23 cellular contexts compared by ENCODE assay signal in genomic region chr9:89754223-89754622, GRCh38.
DNase-seq lines count a peak whose midpoint lies in the region; ATAC-seq, FAIRE-seq and TF ChIP-seq lines count a peak whose summit lies in the region.
"Had no signal": no experiment of that assay in that cellular context is flagged by ENCODE, and none has a peak within 500 bp of the region (broad histone marks: within the 10 kb centered on the region; RNA-seq: fewer than 3 reads in every experiment).

No MANE protein-coding gene starts in this region.

- 54% methylated on average over 1 of the region's 1 CpG for WGBS in liver
- WGBS in HepG2 (ENCODE audit: low lambda C conversion rate), result 17% methylated on average over 1 of the region's 1 CpG
- WGBS in H1 (ENCODE audit: extremely low coverage in 1 of 2, insufficient coverage in 1 of 2, insufficient read length in 1 of 2, insufficient replicate concordance in 2 of 2, low coverage in 1 of 2, low lambda C conversion rate in 2 of 2, missing lambda C conversion rate in 1 of 2), 2 experiments, result 75% methylated on average over 1 of the region's 1 CpG; no CpG with 5 or more reads in 1 of the 2 experiments
- no CpG with 5 or more reads among the region's 1 CpG for WGBS in trophoblast cell (ENCODE audit: extremely low coverage, insufficient coverage, insufficient read length)

- peaks cover 5% of the 10 kb centered on the region for H3K4me1 Mint-ChIP-seq in stimulated activated effector memory CD8-positive, alpha-beta T cell treated with anti-CD3 and anti-CD28 coated beads, Interleukin-12 subunit alpha, Interleukin-12 subunit beta, amount 100 ng/mL, for 72 hours

- H3K4me1 ChIP-seq in liver (ENCODE audit: control insufficient read depth in 4 of 4, insufficient read depth in 4 of 4, low read length in 3 of 4), result peaks cover 10 to 44% (median 23%) of the 10 kb centered on the region in 4 donors
- peaks cover 11% of the 10 kb centered on the region for H3K4me1 ChIP-seq in HepG2 (ENCODE audit: insufficient read depth, low read length)
- H3K4me1 ChIP-seq in H1 (replicated peaks in 1 of 4; ENCODE audit: control insufficient read depth in 3 of 4, insufficient read depth in 4 of 4, low read length in 3 of 4), result peaks cover 0 to 11% (median 3%) of the 10 kb centered on the region in 4 experiments; a peak in 3 of 7 replicates
- H3K4me1 ChIP-seq in trophoblast cell (ENCODE audit: control insufficient read depth in 1 of 2, insufficient read depth in 2 of 2, low read length in 2 of 2), result peaks cover 4 to 18% of the 10 kb centered on the region in 2 experiments
- H3K4me1 ChIP-seq: A549 had no signal

- H3K56ac ChIP-seq in H1 (replicated peaks; ENCODE audit: insufficient read length, low read depth, low read length), result no peak overlapping the region

- CTCF ChIA-PET in HepG2 (lab: Yijun Ruan, JAX; ENCODE audit: low intra/inter-chr PET ratio, low total read pairs) (no interaction called here), H1 (lab: Charles Lee; ENCODE audit: partially characterized antibody) (interaction anchor here (0.6 to 2.7 kb wide), 4 partner anchors 14 to 346 kb away, joined by 3 to 8 read pairs (median 3); no protein-coding TSS in a partner anchor)

- peaks cover 5% of the 10 kb centered on the region for H3K36me3 Mint-ChIP-seq in stimulated activated effector memory CD8-positive, alpha-beta T cell treated with anti-CD3 and anti-CD28 coated beads, Interleukin-12 subunit alpha, Interleukin-12 subunit beta, amount 100 ng/mL, for 72 hours
- H3K36me3 Mint-ChIP-seq: CD4-positive, CD25-positive, alpha-beta regulatory T cell; CD8-positive, alpha-beta memory T cell had no signal

- no peak overlapping the region for H2AK5ac ChIP-seq in H1 (ENCODE audit: low read depth, low read length)
- H2AK5ac ChIP-seq in trophoblast cell (ENCODE audit: low read length), result no peak overlapping the region

- H3K23me2 ChIP-seq in H1 (ENCODE audit: low read depth, low read length), result no peaks in the 10 kb centered on the region; the same call in 1 of the 2 replicates

- H3K27me3 ChIP-seq in liver (ENCODE audit: control insufficient read depth in 4 of 4, insufficient read depth in 4 of 4, low read length in 3 of 4) (no peaks in the 10 kb centered on the region), HepG2 (ENCODE audit: control insufficient read depth in 1 of 2, insufficient read depth in 2 of 2, low read length in 2 of 2) (no peaks in the 10 kb centered on the region), H1 (replicated peaks in 1 of 4; ENCODE audit: control insufficient read depth in 3 of 4, extremely low read depth in 1 of 4, insufficient read depth in 3 of 4, low read length in 3 of 4) (no peaks in the 10 kb centered on the region), trophoblast cell (ENCODE audit: insufficient read depth, low read length) (no peaks in the 10 kb centered on the region)

- H3K18ac ChIP-seq in H1 (ENCODE audit: extremely low read depth, low read length) (no peak overlapping the region; the same call in 1 of the 2 replicates), trophoblast cell (ENCODE audit: low read length) (no peak overlapping the region)

- ATAC-seq in HepG2, result no peak
- no peak for ATAC-seq in stimulated activated effector memory CD8-positive, alpha-beta T cell treated with anti-CD3 and anti-CD28 coated beads, Interleukin-12 subunit alpha, Interleukin-12 subunit beta, amount 100 ng/mL, for 72 hours
- ATAC-seq: A549, GM23338, HCT116 had no signal

- no peak overlapping the region for H3K4me3 Mint-ChIP-seq in stimulated activated effector memory CD8-positive, alpha-beta T cell treated with anti-CD3 and anti-CD28 coated beads, Interleukin-12 subunit alpha, Interleukin-12 subunit beta, amount 100 ng/mL, for 72 hours
- H3K4me3 Mint-ChIP-seq: CD4-positive, CD25-positive, alpha-beta regulatory T cell; CD8-positive, alpha-beta memory T cell; GM23338; HFFc6 had no signal

- H3K9ac ChIP-seq in liver (ENCODE audit: low read depth in 1 of 2, low read length in 2 of 2) (no peak overlapping the region), HepG2 (ENCODE audit: insufficient read depth, low read depth, low read length) (no peak overlapping the region), H1 (replicated peaks in 1 of 4; ENCODE audit: extremely low read depth in 1 of 4, low read depth in 3 of 4, low read length in 3 of 4) (no peak overlapping the region), trophoblast cell (ENCODE audit: low read length) (no peak overlapping the region)

- H4K5ac ChIP-seq in H1 (ENCODE audit: insufficient read length, low read depth, low read length), result no peak overlapping the region

- POLR2A ChIA-PET in HepG2 (lab: Yijun Ruan, JAX) (no interaction called here), H1 (lab: Charles Lee; ENCODE audit: partially characterized antibody) (interaction anchor here (0.6 kb wide), 1 partner anchor 122 kb away, joined by 3 read pairs; no protein-coding TSS in a partner anchor)

- no peak overlapping the region for H4K8ac ChIP-seq in H1 (ENCODE audit: extremely low read depth, insufficient read depth, low read length)
- no peak overlapping the region for H4K8ac ChIP-seq in trophoblast cell (ENCODE audit: low read depth, low read length)

- H3K9me3 ChIP-seq in liver (ENCODE audit: control insufficient read depth in 4 of 4, low read length in 3 of 4) (no peaks in the 10 kb centered on the region), HepG2 (ENCODE audit: low read length) (no peaks in the 10 kb centered on the region), H1 (ENCODE audit: insufficient read depth in 2 of 2, low read depth in 1 of 2, low read length in 1 of 2) (no peaks in the 10 kb centered on the region), trophoblast cell (ENCODE audit: insufficient read depth, low read depth, low read length) (peaks cover 11% of the 10 kb centered on the region)
- H3K9me3 ChIP-seq: A549 had no signal

- H3K36me3 ChIP-seq in liver (ENCODE audit: control insufficient read depth in 4 of 4, insufficient read depth in 3 of 4, low read depth in 1 of 4, low read length in 3 of 4), result no peaks in the 10 kb centered on the region
- H3K36me3 ChIP-seq in HepG2 (replicated peaks in 1 of 2; ENCODE audit: control insufficient read depth in 1 of 2, insufficient read depth in 2 of 2, low read length in 2 of 2), result no peaks in the 10 kb centered on the region
- H3K36me3 ChIP-seq in H1 (ENCODE audit: control insufficient read depth in 2 of 4, insufficient read depth in 4 of 4, low read length in 3 of 4), result no peaks in the 10 kb centered on the region
- no peaks in the 10 kb centered on the region for H3K36me3 ChIP-seq in trophoblast cell (ENCODE audit: control insufficient read depth in 1 of 2, insufficient read depth in 2 of 2, low read length in 2 of 2)

- H2BK120ac ChIP-seq in H1 (replicated peaks; ENCODE audit: low read depth, low read length) (no peak overlapping the region), trophoblast cell (ENCODE audit: insufficient read depth, low read length, poor library complexity) (peak overlapping the region; percentile 3)

- no peak overlapping the region for H4K12ac ChIP-seq in trophoblast cell (ENCODE audit: low read depth, low read length)

- H3K4ac ChIP-seq in H1 (replicated peaks; ENCODE audit: insufficient read length, low read depth, low read length) (peak overlapping the region; percentile 15), trophoblast cell (ENCODE audit: low read depth, low read length) (no peak overlapping the region)

- intact Hi-C loops in HepG2 (cut with micrococcal nuclease; ENCODE audit: unreplicated experiment), result no loop called here

- H2BK20ac ChIP-seq in H1 (ENCODE audit: low read length), result no peak overlapping the region

- H3K14ac ChIP-seq in H1 (ENCODE audit: insufficient read length), result no peak overlapping the region
- H3K14ac ChIP-seq in trophoblast cell (ENCODE audit: low read length), result no peak overlapping the region

- no peak overlapping the region for H2AFZ ChIP-seq in HepG2 (ENCODE audit: low read length)
- H2AFZ ChIP-seq in H1 (ENCODE audit: low read length), result no peak overlapping the region
- no peak overlapping the region for H2AFZ ChIP-seq in trophoblast cell (ENCODE audit: insufficient read depth, low read length, poor library complexity)
- H2AFZ ChIP-seq: GM23338 had no signal

- H3K9me3 Mint-ChIP-seq in stimulated activated effector memory CD8-positive, alpha-beta T cell treated with anti-CD3 and anti-CD28 coated beads, Interleukin-12 subunit alpha, Interleukin-12 subunit beta, amount 100 ng/mL, for 72 hours, result no peaks in the 10 kb centered on the region
- H3K9me3 Mint-ChIP-seq: CD8-positive, alpha-beta memory T cell; GM23338 had no signal

- H3K4me2 ChIP-seq in HepG2 (ENCODE audit: low read depth, low read length) (no peak overlapping the region), H1 (ENCODE audit: insufficient read depth in 1 of 2, low read depth in 2 of 2, low read length in 2 of 2) (no peak overlapping the region), trophoblast cell (ENCODE audit: low read length) (no peak overlapping the region)
- H3K4me2 ChIP-seq: A549, GM23338 had no signal

- no peak for TF ChIP-seq RAD21 in liver (IDR thresholded peaks at IDR 0.05)
- TF ChIP-seq RAD21 in HepG2 (CRISPR knock-in tag; IDR thresholded peaks at IDR 0.05), result no peak
- TF ChIP-seq RAD21 in H1 (IDR thresholded peaks at IDR 0.05 in 1 of 2, conservative IDR thresholded peaks at IDR 0.05 in 1 of 2; ENCODE audit: low read depth in 2 of 2, low read length in 2 of 2), result no peak

- no peaks in the 10 kb centered on the region for H4K20me1 ChIP-seq in HepG2 (ENCODE audit: insufficient read depth, low read length)
- H4K20me1 ChIP-seq in H1 (replicated peaks in 1 of 2; ENCODE audit: control insufficient read depth in 1 of 2, insufficient read depth in 2 of 2, low read length in 2 of 2), result peaks cover 0 to 1% of the 10 kb centered on the region in 2 experiments

- H2BK12ac ChIP-seq in H1 (ENCODE audit: low read depth, low read length) (0 out of 2 replicates have a peak overlapping the region, but pooled peaks have one; percentile 42), trophoblast cell (ENCODE audit: low read length) (no peak overlapping the region)

- H3K27ac Mint-ChIP-seq in stimulated activated effector memory CD8-positive, alpha-beta T cell treated with anti-CD3 and anti-CD28 coated beads, Interleukin-12 subunit alpha, Interleukin-12 subunit beta, amount 100 ng/mL, for 72 hours, result peak overlapping the region; percentile 6
- H3K27ac Mint-ChIP-seq: CD4-positive, CD25-positive, alpha-beta regulatory T cell; GM23338; HFFc6 had no signal

- H3K23ac ChIP-seq in H1 (ENCODE audit: insufficient read length) (no peak overlapping the region), trophoblast cell (ENCODE audit: low read length) (no peak overlapping the region)

- H3K79me2 ChIP-seq in HepG2 (ENCODE audit: insufficient read depth, low read length) (no peaks in the 10 kb centered on the region), H1 (ENCODE audit: control insufficient read depth in 1 of 2, insufficient read depth in 2 of 2, low read length in 2 of 2) (no peaks in the 10 kb centered on the region), trophoblast cell (ENCODE audit: control insufficient read depth, insufficient read depth, low read length, poor library complexity) (no peaks in the 10 kb centered on the region)

- TF ChIP-seq EP300 in HepG2 (IDR thresholded peaks at IDR 0.05; ENCODE audit: low read depth in 2 of 2, low read length in 2 of 2) (no peak), HepG2 (CRISPR knock-in tag; IDR thresholded peaks at IDR 0.05; ENCODE audit: borderline replicate concordance) (no peak), H1 (IDR thresholded peaks at IDR 0.05; ENCODE audit: borderline replicate concordance in 1 of 2, low read depth in 2 of 2, low read length in 2 of 2) (no peak)

- H2BK5ac ChIP-seq in H1 (ENCODE audit: low read depth, low read length), result no peak overlapping the region
- no peak overlapping the region for H2BK5ac ChIP-seq in trophoblast cell (ENCODE audit: low read depth, low read length, poor library complexity)

- H3K27ac ChIP-seq in liver (ENCODE audit: low read depth in 1 of 2, low read length in 2 of 2), result no peak overlapping the region
- H3K27ac ChIP-seq in HepG2 (ENCODE audit: extremely low read length, insufficient read depth, low read length), result no peak overlapping the region
- H3K27ac ChIP-seq in H1 (ENCODE audit: low read depth, low read length), result no peak overlapping the region
- H3K27ac ChIP-seq in trophoblast cell (ENCODE audit: low read depth, low read length), result no peak overlapping the region
- H3K27ac ChIP-seq: 22Rv1, A549 had no signal

- in situ Hi-C loops in HepG2 (cut with HindIII; ENCODE audit: extremely low pct_ligation_motif_present, low pct_unique_long_range_greater_than_20kb), result no loop called here

- FAIRE-seq in HepG2 (lab: Jason Lieb, UNC), result no peak
- no peak for FAIRE-seq in H1 (lab: Jason Lieb, UNC)
- FAIRE-seq in RCC 7860 (lab: Jason Lieb, UNC), result no peak
- FAIRE-seq: A549, GM12878 had no signal

- TF ChIP-seq POLR2A in HepG2 (IDR thresholded peaks at IDR 0.05; ENCODE audit: insufficient read depth in 1 of 2, low read depth in 2 of 2, low read length in 2 of 2), result no peak
- no peak for TF ChIP-seq POLR2A in H1 (IDR thresholded peaks at IDR 0.05; ENCODE audit: control extremely low read depth in 1 of 2, low read depth in 2 of 2, low read length in 2 of 2)

- no peak overlapping the region for H4K91ac ChIP-seq in H1 (replicated peaks; ENCODE audit: insufficient read length, low read length)
- H4K91ac ChIP-seq in trophoblast cell (ENCODE audit: low read depth, low read length), result peak overlapping the region; percentile 45

- DNase-seq in HepG2 (ENCODE audit: low spot score), result no peak
- no peak for DNase-seq in H1 (ENCODE audit: low read depth in 1 of 2, low spot score in 2 of 2)
- DNase-seq in trophoblast cell, result no peak
- DNase-seq in stimulated activated effector memory CD8-positive, alpha-beta T cell treated with anti-CD3 and anti-CD28 coated beads, Interleukin-12 subunit alpha, Interleukin-12 subunit beta, amount 100 ng/mL, for 72 hours (ENCODE audit: low spot score in 2 of 2), result no peak
- DNase-seq in hippocampal formation (lab: John Stamatoyannopoulos, UW), result no peak
- no peak for DNase-seq in RCC 7860 (ENCODE audit: low spot score)
- DNase-seq in stimulated activated CD4-positive, alpha-beta T cell treated with anti-CD3 and anti-CD28 coated beads, Interleukin-4, amount 100 ng/mL, for 4 hours, result no peak
- DNase-seq: AML-193; CD4-positive, CD25-positive, alpha-beta regulatory T cell; CD8-positive, alpha-beta memory T cell; COR-L47; DMS 273 treated with DMSO at 0.1 percent for 48 hours; DMS53; DND-41; EL; H7; HFFc6 had no signal

- H3K79me1 ChIP-seq in H1 (ENCODE audit: low read depth, low read length) (no peaks in the 10 kb centered on the region), trophoblast cell (ENCODE audit: low read length) (peaks cover 41% of the 10 kb centered on the region)

- TF ChIP-seq CTCF in liver (IDR thresholded peaks at IDR 0.05; ENCODE audit: low read depth, low read length, missing input control), result no peak
- no peak for TF ChIP-seq CTCF in HepG2 (CRISPR knock-in tag; IDR thresholded peaks at IDR 0.05)
- no peak for TF ChIP-seq CTCF in H1 (IDR thresholded peaks at IDR 0.05; ENCODE audit: control extremely low read depth in 1 of 3, insufficient read depth in 1 of 3, low read depth in 1 of 3, low read length in 3 of 3)

- no TSS peak for BruUV-seq in HepG2 (replicated peaks; lab: Mats Ljungman, UMichigan)

- H2BK15ac ChIP-seq in H1 (ENCODE audit: low read length), result no peak overlapping the region

- H3K4me3 ChIP-seq in liver (ENCODE audit: low read depth in 1 of 3, low read length in 3 of 3) (no peak overlapping the region), HepG2 (replicated peaks in 1 of 3; ENCODE audit: insufficient read depth in 1 of 3, low read depth in 2 of 3, low read length in 3 of 3) (no peak overlapping the region), H1 (ENCODE audit: extremely low read depth in 1 of 4, insufficient read depth in 2 of 4, low read depth in 3 of 4, low read length in 4 of 4) (no peak overlapping the region), trophoblast cell (ENCODE audit: low read depth, low read length) (no peak overlapping the region)
- H3K4me3 ChIP-seq: A549, GM12878, GM23338 had no signal
